1 cellular context compared by ENCODE assay signal in genomic region chr6:127547215-127547614, GRCh38.
TF ChIP-seq lines count a peak whose summit lies in the region.

No MANE protein-coding gene starts in this region.

TF ChIP-seq in A549, 52 proteins besides CTCF, POLR2A, EP300 and RAD21 (continued from another document):
- TF ChIP-seq MYC (IDR thresholded peaks at IDR 0.05; ENCODE audit: borderline replicate concordance, low read length) = no peak
- no peak for TF ChIP-seq HDAC2 (IDR thresholded peaks at IDR 0.05)
- TF ChIP-seq CHD2 (IDR thresholded peaks at IDR 0.05; ENCODE audit: low read length, partially characterized antibody) = no peak
- no peak for TF ChIP-seq ZC3H11A (IDR thresholded peaks at IDR 0.05)
- TF ChIP-seq MAX (IDR thresholded peaks at IDR 0.05) = no peak
